32 cellular contexts compared by ENCODE assay signal in genomic region chr5:62584395-62584794, GRCh38.
"Had no signal": no experiment of that assay in that cellular context is flagged by ENCODE, and none has a peak within 500 bp of the region (broad histone marks: within the 10 kb centered on the region; RNA-seq: fewer than 3 reads in every experiment).

No MANE protein-coding gene starts in this region.

- H3K4me1 ChIP-seq: ascending aorta, breast epithelium, colonic mucosa, esophagus muscularis mucosa, gastrocnemius medialis had no signal

- H3K27me3 ChIP-seq: ascending aorta, breast epithelium, cardiac muscle cell, colonic mucosa, esophagus muscularis mucosa, foreskin keratinocyte, gastrocnemius medialis, heart left ventricle had no signal

- H3K4me1 Mint-ChIP-seq: brain had no signal

- H3K9me3 ChIP-seq: ascending aorta, breast epithelium, colonic mucosa, esophagus muscularis mucosa, gastrocnemius medialis, heart left ventricle had no signal

- H3K27ac Mint-ChIP-seq: activated CD4-positive, alpha-beta memory T cell treated with anti-CD3 and anti-CD28 coated beads for 36 hours; activated CD4-positive, alpha-beta T cell treated with anti-CD3 and anti-CD28 coated beads for 36 hours; activated CD4-positive, alpha-beta T cell treated with anti-CD3 and anti-CD28 coated beads, Interleukin-2, amount 10 ng/mL, durations not matched to agents 24 days and 14 days; activated CD8-positive, alpha-beta memory T cell treated with anti-CD3 and anti-CD28 coated beads, Interleukin-2, amount 10 ng/mL, durations not matched to agents 7 days and 5 days; activated CD8-positive, alpha-beta T cell treated with anti-CD3 and anti-CD28 coated beads, Interleukin-2, amount 10 ng/mL, durations not matched to agents 7 days and 5 days; activated naive CD4-positive, alpha-beta T cell treated with anti-CD3 and anti-CD28 coated beads, Interleukin-2, amount 10 ng/mL, durations not matched to agents 7 days and 5 days; activated naive CD8-positive, alpha-beta T cell treated with anti-CD3 and anti-CD28 coated beads, Interleukin-2, amount 10 ng/mL, durations not matched to agents 7 days and 5 days; activated T-cell treated with anti-CD3 and anti-CD28 coated beads, Interleukin-2, amount 50 U/mL, for 24 hours; activated T-cell treated with anti-CD3 and anti-CD28 coated beads, Interleukin-2, amount 50 U/mL, for 72 hours; brain; T-helper 2 cell treated with Interferon-gamma antibody and Interleukin-4, amounts not matched to agents 5 μg/mL and 100 μg/mL, for 36 hours had no signal

- H3K4me3 Mint-ChIP-seq: activated CD4-positive, alpha-beta memory T cell treated with anti-CD3 and anti-CD28 coated beads for 36 hours; activated CD4-positive, alpha-beta T cell treated with anti-CD3 and anti-CD28 coated beads for 36 hours; activated CD4-positive, alpha-beta T cell treated with anti-CD3 and anti-CD28 coated beads, Interleukin-2, amount 10 ng/mL, durations not matched to agents 24 days and 14 days; activated CD8-positive, alpha-beta memory T cell treated with anti-CD3 and anti-CD28 coated beads, Interleukin-2, amount 10 ng/mL, durations not matched to agents 7 days and 5 days; activated CD8-positive, alpha-beta T cell treated with anti-CD3 and anti-CD28 coated beads, Interleukin-2, amount 10 ng/mL, durations not matched to agents 7 days and 5 days; activated naive CD4-positive, alpha-beta T cell treated with anti-CD3 and anti-CD28 coated beads, Interleukin-2, amount 10 ng/mL, durations not matched to agents 7 days and 5 days; activated naive CD8-positive, alpha-beta T cell treated with anti-CD3 and anti-CD28 coated beads, Interleukin-2, amount 10 ng/mL, durations not matched to agents 7 days and 5 days; activated T-cell treated with anti-CD3 and anti-CD28 coated beads, Interleukin-2, amount 50 U/mL, for 24 hours; activated T-cell treated with anti-CD3 and anti-CD28 coated beads, Interleukin-2, amount 50 U/mL, for 72 hours; brain; T-helper 17 cell; T-helper 2 cell treated with Interferon-gamma antibody and Interleukin-4, amounts not matched to agents 5 μg/mL and 100 μg/mL, for 36 hours had no signal

- H3K27me3 Mint-ChIP-seq: activated CD4-positive, alpha-beta memory T cell treated with anti-CD3 and anti-CD28 coated beads for 36 hours; activated CD4-positive, alpha-beta T cell treated with anti-CD3 and anti-CD28 coated beads for 36 hours; activated CD4-positive, alpha-beta T cell treated with anti-CD3 and anti-CD28 coated beads, Interleukin-2, amount 10 ng/mL, durations not matched to agents 24 days and 14 days; activated CD8-positive, alpha-beta memory T cell treated with anti-CD3 and anti-CD28 coated beads, Interleukin-2, amount 10 ng/mL, durations not matched to agents 7 days and 5 days; activated naive CD4-positive, alpha-beta T cell treated with anti-CD3 and anti-CD28 coated beads, Interleukin-2, amount 10 ng/mL, durations not matched to agents 7 days and 5 days; activated naive CD8-positive, alpha-beta T cell treated with anti-CD3 and anti-CD28 coated beads, Interleukin-2, amount 10 ng/mL, durations not matched to agents 7 days and 5 days; activated T-cell treated with anti-CD3 and anti-CD28 coated beads, Interleukin-2, amount 50 U/mL, for 24 hours; brain; T-helper 17 cell had no signal

- ATAC-seq: activated CD4-positive, alpha-beta T cell treated with anti-CD3 and anti-CD28 coated beads for 36 hours; activated CD8-positive, alpha-beta memory T cell treated with anti-CD3 and anti-CD28 coated beads, Interleukin-2, amount 10 ng/mL, durations not matched to agents 7 days and 5 days; activated CD8-positive, alpha-beta T cell treated with anti-CD3 and anti-CD28 coated beads, Interleukin-2, amount 10 ng/mL, durations not matched to agents 7 days and 5 days; activated naive CD4-positive, alpha-beta T cell treated with anti-CD3 and anti-CD28 coated beads, Interleukin-2, amount 50 U/mL, for 72 hours; activated T-cell treated with anti-CD3 and anti-CD28 coated beads, Interleukin-2, amount 50 U/mL, for 72 hours; foreskin keratinocyte; gastrocnemius medialis; heart left ventricle; T-helper 17 cell had no signal

- H3K9me3 Mint-ChIP-seq: activated CD4-positive, alpha-beta memory T cell treated with anti-CD3 and anti-CD28 coated beads for 36 hours; activated naive CD4-positive, alpha-beta T cell treated with anti-CD3 and anti-CD28 coated beads, Interleukin-2, amount 10 ng/mL, durations not matched to agents 7 days and 5 days; activated naive CD4-positive, alpha-beta T cell treated with anti-CD3 and anti-CD28 coated beads, Interleukin-2, amount 50 U/mL, for 72 hours; activated naive CD8-positive, alpha-beta T cell treated with anti-CD3 and anti-CD28 coated beads, Interleukin-2, amount 10 ng/mL, durations not matched to agents 7 days and 5 days; activated T-cell treated with anti-CD3 and anti-CD28 coated beads, Interleukin-2, amount 50 U/mL, for 24 hours; activated T-cell treated with anti-CD3 and anti-CD28 coated beads, Interleukin-2, amount 50 U/mL, for 72 hours; brain; T-helper 2 cell treated with Interferon-gamma antibody and Interleukin-4, amounts not matched to agents 5 μg/mL and 100 μg/mL, for 36 hours had no signal

- H3K27ac ChIP-seq: ascending aorta, breast epithelium, cardiac muscle cell, colonic mucosa, esophagus muscularis mucosa, foreskin keratinocyte, gastrocnemius medialis, heart left ventricle had no signal

- H3K4me3 ChIP-seq: ascending aorta, breast epithelium, cardiac muscle cell, colonic mucosa, esophagus muscularis mucosa, gastrocnemius medialis, heart left ventricle had no signal

- H3K36me3 ChIP-seq: ascending aorta, cardiac muscle cell, colonic mucosa, gastrocnemius medialis had no signal

- DNase-seq: activated CD4-positive, alpha-beta memory T cell treated with anti-CD3 and anti-CD28 coated beads for 36 hours; activated CD4-positive, alpha-beta T cell treated with anti-CD3 and anti-CD28 coated beads for 36 hours; activated CD4-positive, alpha-beta T cell treated with anti-CD3 and anti-CD28 coated beads, Interleukin-2, amount 10 ng/mL, durations not matched to agents 24 days and 14 days; activated CD4-positive, CD25-positive, alpha-beta regulatory T cell; activated CD4-positive, CD25-positive, alpha-beta regulatory T cell treated with anti-CD3 and anti-CD28 coated beads, Interleukin-2, amount 50 U/mL, for 72 hours; activated CD8-positive, alpha-beta memory T cell treated with anti-CD3 and anti-CD28 coated beads, Interleukin-2, amount 10 ng/mL, durations not matched to agents 7 days and 5 days; activated CD8-positive, alpha-beta memory T cell treated with anti-CD3 and anti-CD28 coated beads, Interleukin-2, amount 50 U/mL, for 4 hours; activated CD8-positive, alpha-beta T cell treated with anti-CD3 and anti-CD28 coated beads, Interleukin-2, amount 10 ng/mL, durations not matched to agents 7 days and 5 days; activated gamma-delta T cell; activated naive CD4-positive, alpha-beta T cell; activated naive CD4-positive, alpha-beta T cell treated with anti-CD3 and anti-CD28 coated beads, Interleukin-2, amount 10 ng/mL, durations not matched to agents 7 days and 5 days; activated naive CD8-positive, alpha-beta T cell treated with anti-CD3 and anti-CD28 coated beads, Interleukin-2, amount 10 ng/mL, durations not matched to agents 7 days and 5 days; activated T-cell treated with anti-CD3 and anti-CD28 coated beads, Interleukin-2, amount 50 U/mL, for 24 hours; activated T-cell treated with anti-CD3 and anti-CD28 coated beads, Interleukin-2, amount 50 U/mL, for 72 hours; central memory CD4-positive, alpha-beta T cell; cerebellar nuclear complex; colonic mucosa; effector CD8-positive, alpha-beta T cell; foreskin keratinocyte; gastrocnemius medialis; glutamatergic neuron; heart left ventricle; T-helper 1 cell; T-helper 17 cell; T1000 had no signal
